27 cellular contexts compared by ENCODE assay signal in genomic region chr10:30629653-30630052, GRCh38. TPM values are rescaled to one million over a fixed set of nuclear protein-coding genes. Genes with fewer than 3 reads are reported as not detected.
"Had no signal": no experiment of that assay in that cellular context is flagged by ENCODE, and none has a peak within 500 bp of the region (broad histone marks: within the 10 kb centered on the region; RNA-seq: fewer than 3 reads in every experiment).

LYZL2 (minus strand) TSS chr10:30629753; CDS start chr10:30626915, 2,838 bp downstream.

- H3K9me3 ChIP-seq: esophagus squamous epithelium, prostate gland, spleen, thoracic aorta, transverse colon, upper lobe of right lung, uterus had no signal

- H3K4me3 Mint-ChIP-seq: effector memory CD8-positive, alpha-beta T cell; memory B cell; natural killer cell; neural crest cell; stimulated activated memory B cell treated with anti-CD40 and anti-IgM and Interleukin-4, amounts not matched to agents 10 μg/mL and 1 μg/mL and 100 μg/mL, for 72 hours had no signal

- ATAC-seq: effector memory CD8-positive, alpha-beta T cell; natural killer cell; right cardiac atrium; stimulated activated memory B cell treated with anti-CD40 and anti-IgM and Interleukin-4, amounts not matched to agents 10 μg/mL and 1 μg/mL and 100 μg/mL, for 72 hours; stimulated activated naive CD8-positive, alpha-beta T cell treated with anti-CD3 and anti-CD28 coated beads, Interleukin-15, Interleukin-2, amounts not matched to agents 100 U/mL and 50 U/mL, for 24 hours; upper lobe of right lung had no signal

- DNase-seq: cortex of kidney; effector memory CD8-positive, alpha-beta T cell; erythroblast; esophagus squamous epithelium; natural killer cell; right cardiac atrium; spleen; stimulated activated CD4-positive, alpha-beta T cell treated with anti-CD3 and anti-CD28 coated beads, Interleukin-4, amount 100 ng/mL, for 4 hours; stimulated activated naive CD8-positive, alpha-beta T cell treated with anti-CD3 and anti-CD28 coated beads, Interleukin-15, Interleukin-2, amounts not matched to agents 100 U/mL and 50 U/mL, for 24 hours; substantia nigra; transverse colon; upper lobe of right lung; uterus had no signal

- FAIRE-seq: keratinocyte had no signal

- H3K4me3 ChIP-seq: esophagus squamous epithelium, lung, prostate gland, skin epidermis, spleen, thoracic aorta, transverse colon, upper lobe of right lung, uterus had no signal

- H3K9me3 Mint-ChIP-seq: effector memory CD8-positive, alpha-beta T cell; memory B cell; natural killer cell; neural crest cell; stimulated activated memory B cell treated with anti-CD40 and anti-IgM and Interleukin-4, amounts not matched to agents 10 μg/mL and 1 μg/mL and 100 μg/mL, for 72 hours had no signal

- H3K36me3 ChIP-seq: esophagus squamous epithelium, prostate gland, spleen, thoracic aorta, transverse colon, upper lobe of right lung, uterus had no signal

- H3K36me3 Mint-ChIP-seq: memory B cell; natural killer cell; stimulated activated memory B cell treated with anti-CD40 and anti-IgM and Interleukin-4, amounts not matched to agents 10 μg/mL and 1 μg/mL and 100 μg/mL, for 72 hours had no signal

- H3K27ac ChIP-seq: esophagus squamous epithelium, prostate gland, skin epidermis, spleen, thoracic aorta, transverse colon, upper lobe of right lung, uterus had no signal

- H3K4me1 Mint-ChIP-seq: memory B cell; natural killer cell; neural crest cell; stimulated activated memory B cell treated with anti-CD40 and anti-IgM and Interleukin-4, amounts not matched to agents 10 μg/mL and 1 μg/mL and 100 μg/mL, for 72 hours had no signal

- H3K27ac Mint-ChIP-seq: effector memory CD8-positive, alpha-beta T cell; memory B cell; natural killer cell; stimulated activated memory B cell treated with anti-CD40 and anti-IgM and Interleukin-4, amounts not matched to agents 10 μg/mL and 1 μg/mL and 100 μg/mL, for 72 hours had no signal

- H3K4me1 ChIP-seq: esophagus squamous epithelium, prostate gland, spleen, upper lobe of right lung, uterus had no signal

- H3K27me3 ChIP-seq: esophagus squamous epithelium, transverse colon, upper lobe of right lung, uterus had no signal

RNA-seq across cellular contexts. Expression of gene LYZL2, which starts in this region (rescaled TPM):
- total RNA-seq: dermis microvascular lymphatic vessel endothelial cell, esophagus squamous epithelium, fibroblast of villous mesenchyme, frontal cortex, liver, lung, mononuclear cell, natural killer cell, neural crest cell, osteoblast, right cardiac atrium, spleen, thoracic aorta, transverse colon, upper lobe of right lung, uterus had no signal
- polyA plus RNA-seq: keratinocyte, liver, lung, right cardiac atrium, spleen had no signal
